Comparison of ENCODE assay signal across 17 cellular contexts in genomic region chr7:1966631-1967200, GRCh38.
A peak's percentile ranks its signal among the peaks of the same experiment; 100 is the strongest.
DNase-seq lines count a peak whose midpoint lies in the region; ATAC-seq and TF ChIP-seq lines count a peak whose summit lies in the region.
"Had no signal": no experiment of that assay in that cellular context is flagged by ENCODE, and none has a peak within 500 bp of the region (broad histone marks: within the 10 kb centered on the region; RNA-seq: fewer than 3 reads in every experiment).

No MANE protein-coding gene starts in this region.

- H3K9me3 ChIP-seq in vagina = no peaks in the 10 kb centered on the region

- H3K27me3 Mint-ChIP-seq in stimulated activated memory B cell treated with anti-CD40 and anti-IgM and Interleukin-4, amounts not matched to agents 10 μg/mL and 1 μg/mL and 100 μg/mL, for 72 hours = no peaks in the 10 kb centered on the region
- H3K27me3 Mint-ChIP-seq: activated CD4-positive, alpha-beta T cell treated with anti-CD3 and anti-CD28 coated beads, Interleukin-2, amount 10 ng/mL, durations not matched to agents 7 days and 5 days; dendritic cell treated with granulocyte-macrophage colony-stimulating factor and Interleukin-4, amounts not matched to agents 40 ng/mL and 50 ng/mL, for 4 days had no signal

- ATAC-seq in stimulated activated memory B cell treated with anti-CD40 and anti-IgM and Interleukin-4, amounts not matched to agents 10 μg/mL and 1 μg/mL and 100 μg/mL, for 72 hours = no peak

- H3K4me1 Mint-ChIP-seq in stimulated activated memory B cell treated with anti-CD40 and anti-IgM and Interleukin-4, amounts not matched to agents 10 μg/mL and 1 μg/mL and 100 μg/mL, for 72 hours = peaks cover 35% of the 10 kb centered on the region

- no peaks in the 10 kb centered on the region for H3K27me3 ChIP-seq in vagina

- DNase-seq in NCI-H748 (lab: John Stamatoyannopoulos, UW; ENCODE audit: unreplicated experiment) = peak; percentile 93
- no peak for DNase-seq in NCI-H748 treated with DMSO at 0.1 percent for 48 hours (lab: John Stamatoyannopoulos, UW)
- peak; percentile 42 for DNase-seq in NCI-H2171 (lab: John Stamatoyannopoulos, UW)
- peak; percentile 70 for DNase-seq in cerebellar cortex (ENCODE audit: low spot score)
- DNase-seq in DMS114 treated with DMSO at 0.1 percent for 48 hours (lab: John Stamatoyannopoulos, UW; ENCODE audit: unreplicated experiment) = no peak
- no peak for DNase-seq in vagina (ENCODE audit: extremely low spot score in 2 of 2)
- no peak for DNase-seq in CD1c-positive myeloid dendritic cell (ENCODE audit: extremely low spot score)
- DNase-seq: activated CD4-positive, alpha-beta T cell treated with anti-CD3 and anti-CD28 coated beads, Interleukin-2, amount 10 ng/mL, durations not matched to agents 7 days and 5 days; activated naive CD4-positive, alpha-beta T cell treated with anti-CD3 and anti-CD28 coated beads for 36 hours; foreskin melanocyte; GM23248; Kasumi-1; NCI-H146; NK-92 treated with Interleukin-12 subunit alpha and Interleukin-12 subunit beta, amount 100 ng/mL, for 24 hours had no signal

- H3K9me3 Mint-ChIP-seq in stimulated activated memory B cell treated with anti-CD40 and anti-IgM and Interleukin-4, amounts not matched to agents 10 μg/mL and 1 μg/mL and 100 μg/mL, for 72 hours = peaks cover 7% of the 10 kb centered on the region

- TF ChIP-seq POLR2A in vagina (IDR thresholded peaks at IDR 0.05) = no peak

- no peak overlapping the region for H3K27ac ChIP-seq in vagina
- H3K27ac ChIP-seq: GM23248 had no signal

- no peak overlapping the region for H3K4me3 ChIP-seq in vagina
- H3K4me3 ChIP-seq: GM23248 had no signal

- intact Hi-C loops in vagina (cut with DNase I) = no loop called here

- H3K27ac Mint-ChIP-seq in stimulated activated memory B cell treated with anti-CD40 and anti-IgM and Interleukin-4, amounts not matched to agents 10 μg/mL and 1 μg/mL and 100 μg/mL, for 72 hours = peak overlapping the region; percentile 31
- H3K27ac Mint-ChIP-seq: activated naive CD4-positive, alpha-beta T cell treated with anti-CD3 and anti-CD28 coated beads for 36 hours; dendritic cell treated with granulocyte-macrophage colony-stimulating factor and Interleukin-4, amounts not matched to agents 40 ng/mL and 50 ng/mL, for 4 days had no signal

- H3K4me1 ChIP-seq in vagina = no peaks in the 10 kb centered on the region

- peaks cover 74% of the 10 kb centered on the region for H3K36me3 Mint-ChIP-seq in stimulated activated memory B cell treated with anti-CD40 and anti-IgM and Interleukin-4, amounts not matched to agents 10 μg/mL and 1 μg/mL and 100 μg/mL, for 72 hours

- no peak overlapping the region for H3K4me3 Mint-ChIP-seq in stimulated activated memory B cell treated with anti-CD40 and anti-IgM and Interleukin-4, amounts not matched to agents 10 μg/mL and 1 μg/mL and 100 μg/mL, for 72 hours
- H3K4me3 Mint-ChIP-seq: activated CD4-positive, alpha-beta T cell treated with anti-CD3 and anti-CD28 coated beads, Interleukin-2, amount 10 ng/mL, durations not matched to agents 7 days and 5 days; activated naive CD4-positive, alpha-beta T cell treated with anti-CD3 and anti-CD28 coated beads for 36 hours; CD14-positive monocyte; dendritic cell treated with granulocyte-macrophage colony-stimulating factor and Interleukin-4, amounts not matched to agents 40 ng/mL and 50 ng/mL, for 4 days had no signal

- no peak for TF ChIP-seq CTCF in vagina (IDR thresholded peaks at IDR 0.05)

- no peaks in the 10 kb centered on the region for H3K36me3 ChIP-seq in vagina

Comparison
In these comparisons a context has a peak if more than half of its experiments do, and no peak if none do; other contexts are left out.
1. DNase-seq: peak in NCI-H748 (single experiment), NCI-H2171 (single experiment) and cerebellar cortex (single experiment); none in NCI-H748 treated with DMSO at 0.1 percent for 48 hours (single experiment), DMS114 treated with DMSO at 0.1 percent for 48 hours (single experiment), vagina (0 of 2) and CD1c-positive myeloid dendritic cell (single experiment).